Comparison of ENCODE assay signal across 14 cellular contexts in genomic region chr1:88036345-88036999, GRCh38.
"Had no signal": no experiment of that assay in that cellular context is flagged by ENCODE, and none has a peak within 500 bp of the region (broad histone marks: within the 10 kb centered on the region; RNA-seq: fewer than 3 reads in every experiment).

No MANE protein-coding gene starts in this region.

- H3K27me3 ChIP-seq: left lung, stomach, suprapubic skin had no signal

- H3K4me1 ChIP-seq: left lung, stomach had no signal

- ATAC-seq: activated CD8-positive, alpha-beta T cell treated with anti-CD3 and anti-CD28 coated beads for 36 hours; left lung; T-cell had no signal

- H3K9me3 ChIP-seq: suprapubic skin had no signal

- H3K36me3 ChIP-seq: left lung, stomach, suprapubic skin, WERI-Rb-1 had no signal

- DNase-seq: activated CD4-positive, alpha-beta T cell treated with anti-CD3 and anti-CD28 coated beads, Interleukin-2, amount 10 ng/mL, durations not matched to agents 7 days and 5 days; activated CD4-positive, CD25-positive, alpha-beta regulatory T cell treated with anti-CD3 and anti-CD28 coated beads, Interleukin-2, amount 50 U/mL, for 72 hours; activated CD8-positive, alpha-beta T cell treated with anti-CD3 and anti-CD28 coated beads for 36 hours; activated gamma-delta T cell treated with Interleukin-2 at 50 U/mL for 16 hours; activated T-cell treated with anti-CD3 and anti-CD28 coated beads, Interleukin-2, amount 50 U/mL, for 1 hour; effector CD4-positive, alpha-beta T cell; foreskin fibroblast; nephron progenitor cell; stimulated activated CD4-positive, alpha-beta T cell treated with anti-CD3 and anti-CD28 coated beads, Interleukin-4, amount 100 ng/mL, for 24 hours; stomach; T-cell had no signal

- H3K4me3 ChIP-seq: left lung, stomach, suprapubic skin had no signal

- H3K27ac ChIP-seq: left lung, stomach, suprapubic skin, WERI-Rb-1 had no signal
